In genomic region chr4:17142232-17142711, GRCh38 we compare ENCODE assay signal across 1 cellular context.
A peak's percentile ranks its signal among the peaks of the same experiment; 100 is the strongest.
TF ChIP-seq lines count a peak whose summit lies in the region.

No MANE protein-coding gene starts in this region.

TF ChIP-seq in SK-N-SH, 30 proteins besides CTCF, POLR2A, EP300 and RAD21 (continued from another document):
- TF ChIP-seq, protein P1, sequence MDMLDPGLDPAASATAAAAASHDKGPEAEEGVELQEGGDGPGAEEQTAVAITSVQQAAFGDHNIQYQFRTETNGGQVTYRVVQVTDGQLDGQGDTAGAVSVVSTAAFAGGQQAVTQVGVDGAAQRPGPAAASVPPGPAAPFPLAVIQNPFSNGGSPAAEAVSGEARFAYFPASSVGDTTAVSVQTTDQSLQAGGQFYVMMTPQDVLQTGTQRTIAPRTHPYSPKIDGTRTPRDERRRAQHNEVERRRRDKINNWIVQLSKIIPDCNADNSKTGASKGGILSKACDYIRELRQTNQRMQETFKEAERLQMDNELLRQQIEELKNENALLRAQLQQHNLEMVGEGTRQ (IDR thresholded peaks at IDR 0.05; ENCODE audit: borderline replicate concordance, low read depth, low read length) = no peak
- TF ChIP-seq CHD2 (IDR thresholded peaks at IDR 0.05; ENCODE audit: low read length, partially characterized antibody) = no peak
- TF ChIP-seq, protein P2, sequence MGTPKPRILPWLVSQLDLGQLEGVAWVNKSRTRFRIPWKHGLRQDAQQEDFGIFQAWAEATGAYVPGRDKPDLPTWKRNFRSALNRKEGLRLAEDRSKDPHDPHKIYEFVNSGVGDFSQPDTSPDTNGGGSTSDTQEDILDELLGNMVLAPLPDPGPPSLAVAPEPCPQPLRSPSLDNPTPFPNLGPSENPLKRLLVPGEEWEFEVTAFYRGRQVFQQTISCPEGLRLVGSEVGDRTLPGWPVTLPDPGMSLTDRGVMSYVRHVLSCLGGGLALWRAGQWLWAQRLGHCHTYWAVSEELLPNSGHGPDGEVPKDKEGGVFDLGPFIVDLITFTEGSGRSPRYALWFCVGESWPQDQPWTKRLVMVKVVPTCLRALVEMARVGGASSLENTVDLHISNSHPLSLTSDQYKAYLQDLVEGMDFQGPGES (IDR thresholded peaks at IDR 0.05; ENCODE audit: low read depth, low read length) = no peak
- TF ChIP-seq EZH2phosphoT487 (IDR thresholded peaks at IDR 0.05; ENCODE audit: borderline replicate concordance, low read depth) = no peak
- no peak for TF ChIP-seq SIN3A (IDR thresholded peaks at IDR 0.05; ENCODE audit: borderline replicate concordance, low read depth, low read length)
- no peak for TF ChIP-seq TAF1 (IDR thresholded peaks at IDR 0.05; ENCODE audit: borderline replicate concordance, low read depth, low read length)
- no peak for TF ChIP-seq RCOR1 (IDR thresholded peaks at IDR 0.05; ENCODE audit: low read length)
- TF ChIP-seq, protein P3, sequence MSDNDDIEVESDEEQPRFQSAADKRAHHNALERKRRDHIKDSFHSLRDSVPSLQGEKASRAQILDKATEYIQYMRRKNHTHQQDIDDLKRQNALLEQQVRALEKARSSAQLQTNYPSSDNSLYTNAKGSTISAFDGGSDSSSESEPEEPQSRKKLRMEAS (IDR thresholded peaks at IDR 0.05; ENCODE audit: low read depth) = peak; percentile 53; the same call in 1 of the 2 replicates
- TF ChIP-seq NRF1 (IDR thresholded peaks at IDR 0.05; ENCODE audit: low read depth, low read length) = no peak
- TF ChIP-seq, protein P4, sequence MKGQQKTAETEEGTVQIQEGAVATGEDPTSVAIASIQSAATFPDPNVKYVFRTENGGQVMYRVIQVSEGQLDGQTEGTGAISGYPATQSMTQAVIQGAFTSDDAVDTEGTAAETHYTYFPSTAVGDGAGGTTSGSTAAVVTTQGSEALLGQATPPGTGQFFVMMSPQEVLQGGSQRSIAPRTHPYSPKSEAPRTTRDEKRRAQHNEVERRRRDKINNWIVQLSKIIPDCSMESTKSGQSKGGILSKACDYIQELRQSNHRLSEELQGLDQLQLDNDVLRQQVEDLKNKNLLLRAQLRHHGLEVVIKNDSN (IDR thresholded peaks at IDR 0.05; ENCODE audit: borderline replicate concordance, low read depth) = no peak
- peak; percentile 33; the same call in 1 of the 2 replicates for TF ChIP-seq TEAD4 (IDR thresholded peaks at IDR 0.05; ENCODE audit: borderline replicate concordance, insufficient read depth)
- no peak for TF ChIP-seq POLR2AphosphoS5 (IDR thresholded peaks at IDR 0.05; ENCODE audit: low read depth, low read length)
- TF ChIP-seq TCF12 (IDR thresholded peaks at IDR 0.05) = peak; percentile 62
- no peak for TF ChIP-seq GABPA (IDR thresholded peaks at IDR 0.05; ENCODE audit: low read depth)
- TF ChIP-seq FOXJ3 (CRISPR knock-in tag; IDR thresholded peaks at IDR 0.05) = no peak
- no peak for TF ChIP-seq ELF1 (IDR thresholded peaks at IDR 0.05)
- TF ChIP-seq MEF2A (IDR thresholded peaks at IDR 0.05; ENCODE audit: borderline replicate concordance, low read depth) = peak; percentile 82
- TF ChIP-seq PBX3 (IDR thresholded peaks at IDR 0.05) = peak; percentile 34; the same call in 1 of the 2 replicates
- peak; percentile 73; the same call in 1 of the 2 replicates for TF ChIP-seq FOSL2 (IDR thresholded peaks at IDR 0.05; ENCODE audit: borderline replicate concordance, low read depth)
